Comparison of ENCODE assay signal across 10 cellular contexts in genomic region chr12:122090759-122091535, GRCh38. TPM values are rescaled to one million over a fixed set of nuclear protein-coding genes. Genes with fewer than 3 reads are reported as not detected.
DNase-seq lines count a peak whose midpoint lies in the region; ATAC-seq and TF ChIP-seq lines count a peak whose summit lies in the region.
"Had no signal": no experiment of that assay in that cellular context is flagged by ENCODE, and none has a peak within 500 bp of the region (broad histone marks: within the 10 kb centered on the region; RNA-seq: fewer than 3 reads in every experiment).

No MANE protein-coding gene starts in this region.

- peaks cover 94% of the 10 kb centered on the region for H3K79me2 ChIP-seq in mammary epithelial cell (ENCODE audit: insufficient read depth, low read length)

- TF ChIP-seq CTCF in MCF 10A (IDR thresholded peaks at IDR 0.05; ENCODE audit: unreplicated experiment): no peak
- no peak for TF ChIP-seq CTCF in mammary epithelial cell (conservative IDR thresholded peaks at IDR 0.05 in 1 of 2, IDR thresholded peaks at IDR 0.05 in 1 of 2; ENCODE audit: extremely low read depth in 1 of 2, insufficient read depth in 1 of 2, low read depth in 1 of 2, low read length in 2 of 2)
- no peak for TF ChIP-seq CTCF in colonic mucosa (IDR thresholded peaks at IDR 0.05)
- no peak for TF ChIP-seq CTCF in uterus (IDR thresholded peaks at IDR 0.05)

- BruUV-seq in MCF 10A (replicated peaks; lab: Mats Ljungman, UMichigan) (no TSS peak), mammary epithelial cell (replicated peaks; lab: Mats Ljungman, UMichigan) (no TSS peak)

- H3K36me3 ChIP-seq in mammary epithelial cell (ENCODE audit: insufficient read depth, low read length) (peaks cover 4% of the 10 kb centered on the region), colonic mucosa (no peaks in the 10 kb centered on the region), mucosa of rectum (ENCODE audit: control insufficient read depth in 2 of 2, insufficient read depth in 2 of 2, low read length in 2 of 2) (peaks cover 5 to 6% of the 10 kb centered on the region in 2 donors), uterus (no peaks in the 10 kb centered on the region)

- dilution Hi-C loops in mammary epithelial cell (cut with HindIII; ENCODE audit: low sequenced_read_pairs): no loop called here

- peaks cover 7% of the 10 kb centered on the region for H3K4me1 Mint-ChIP-seq in MCF 10A (ENCODE audit: insufficient read depth, unreplicated experiment)

- no peak overlapping the region for H3K4me3 Mint-ChIP-seq in MCF 10A (ENCODE audit: unreplicated experiment)

- intact Hi-C loops in MCF 10A (cut with micrococcal nuclease) (no loop called here), mammary epithelial cell (cut with micrococcal nuclease) (no loop called here), colonic mucosa (cut with DNase I) (no loop called here), uterus (cut with DNase I; ENCODE audit: low total_unique reads) (no loop called here)

- H3K4me3 ChIP-seq in mammary epithelial cell (replicated peaks in 1 of 3; ENCODE audit: insufficient read depth in 1 of 3, low read depth in 2 of 3, low read length in 3 of 3) (no peak overlapping the region), colonic mucosa (no peak overlapping the region), mucosa of rectum (ENCODE audit: low read length in 2 of 2) (no peak overlapping the region), uterus (no peak overlapping the region)

- H3K4me1 ChIP-seq in mammary epithelial cell (ENCODE audit: insufficient read depth, low read length) (peaks cover 10% of the 10 kb centered on the region), colonic mucosa (peaks cover 31% of the 10 kb centered on the region), mucosa of rectum (ENCODE audit: control insufficient read depth in 2 of 2, insufficient read depth in 2 of 2, low read length in 2 of 2) (peaks cover 64 to 86% of the 10 kb centered on the region in 2 donors), uterus (peaks cover 18 to 22% of the 10 kb centered on the region in 2 donors)

- peaks cover 28% of the 10 kb centered on the region for H3K36me3 Mint-ChIP-seq in MCF 10A (ENCODE audit: insufficient read depth, unreplicated experiment)

- peak overlapping the region; percentile 75 for H3K27ac Mint-ChIP-seq in MCF 10A (ENCODE audit: low read depth, unreplicated experiment)

- WGBS in mammary epithelial cell (ENCODE audit: low coverage, missing lambda C conversion rate): 80% methylated on average over 7 of the region's 7 CpGs

- H3K27me3 ChIP-seq in mammary epithelial cell (ENCODE audit: insufficient read depth, low read length): no peaks in the 10 kb centered on the region
- H3K27me3 ChIP-seq in colonic mucosa: no peaks in the 10 kb centered on the region
- no peaks in the 10 kb centered on the region for H3K27me3 ChIP-seq in mucosa of rectum (ENCODE audit: control insufficient read depth in 2 of 2, insufficient read depth in 2 of 2, low read length in 2 of 2)
- no peaks in the 10 kb centered on the region for H3K27me3 ChIP-seq in uterus

- H2AFZ ChIP-seq in mammary epithelial cell (ENCODE audit: low read depth, low read length): no peak overlapping the region

- in situ Hi-C loops in mammary epithelial cell (cut with MboI; ENCODE audit: low sequenced_read_pairs in 2 of 2): no loop called here

- TF ChIP-seq POLR2A in uterus (IDR thresholded peaks at IDR 0.05): no peak

- H3K27me3 Mint-ChIP-seq in MCF 10A (ENCODE audit: insufficient read depth, unreplicated experiment): no peaks in the 10 kb centered on the region

- ATAC-seq in HG02623 (IDR thresholded peaks at IDR 0.05; ENCODE audit: unreplicated experiment): no peak
- ATAC-seq in HG03280 (IDR thresholded peaks at IDR 0.05; ENCODE audit: unreplicated experiment): no peak

- H3K9me3 ChIP-seq in mammary epithelial cell (replicated peaks; ENCODE audit: insufficient read depth, low read length): no peaks in the 10 kb centered on the region
- no peaks in the 10 kb centered on the region for H3K9me3 ChIP-seq in colonic mucosa
- no peaks in the 10 kb centered on the region for H3K9me3 ChIP-seq in mucosa of rectum (ENCODE audit: control insufficient read depth in 2 of 2, low read length in 2 of 2)
- H3K9me3 ChIP-seq in uterus: no peaks in the 10 kb centered on the region

- CTCF ChIA-PET in MCF 10A (lab: Yijun Ruan, JAX): interaction anchor here (1.5 to 1.6 kb wide), 2 partner anchors 32 to 37 kb away, joined by 3 to 6 read pairs; no protein-coding TSS in a partner anchor
- CTCF ChIA-PET in mammary epithelial cell (lab: Charles Lee; ENCODE audit: low non-redundant PET): interaction anchor here (0.7 kb wide), 1 partner anchor 20 kb away, joined by 3 read pairs; no protein-coding TSS in a partner anchor

- H3K9ac ChIP-seq in mammary epithelial cell (ENCODE audit: insufficient read depth, low read length): no peak overlapping the region
- H3K9ac ChIP-seq in colonic mucosa (ENCODE audit: low read depth in 2 of 2, low read length in 2 of 2): peak overlapping the region in 1 of 2 donors; percentile 38
- no peak overlapping the region for H3K9ac ChIP-seq in mucosa of rectum (ENCODE audit: low read depth in 1 of 2, low read length in 2 of 2)

- DNase-seq in MCF 10A (ENCODE audit: unreplicated experiment) (no peak), mammary epithelial cell (no peak), colonic mucosa (peak; percentile 45), uterus (peak; percentile 55 to 68), NCI-H146 (lab: John Stamatoyannopoulos, UW) (no peak)

- POLR2A ChIA-PET in MCF 10A (lab: Yijun Ruan, JAX): interaction anchor here (0.7 to 5.8 kb wide), 6 partner anchors 11 to 1620 kb away, joined by 3 to 59 read pairs (median 3); partner anchors contain the start of gene MLXIP

- H4K20me1 ChIP-seq in mammary epithelial cell (ENCODE audit: insufficient read depth, low read length): peaks cover 1% of the 10 kb centered on the region

- no peaks in the 10 kb centered on the region for H3K9me3 Mint-ChIP-seq in MCF 10A (ENCODE audit: unreplicated experiment)

- H3K4me2 ChIP-seq in mammary epithelial cell (ENCODE audit: insufficient read depth, low read depth, low read length): no peak overlapping the region

- H3K27ac ChIP-seq in mammary epithelial cell (ENCODE audit: insufficient read depth, low read depth, low read length): no peak overlapping the region
- H3K27ac ChIP-seq in colonic mucosa: peak overlapping the region; percentile 38
- H3K27ac ChIP-seq in mucosa of rectum (ENCODE audit: low read depth in 2 of 2, low read length in 2 of 2): peak overlapping the region; percentile 29 to 64
- H3K27ac ChIP-seq in uterus: peak overlapping the region; percentile 63 to 68
- H3K27ac ChIP-seq: C4-2B, HL-60 had no signal

RNA-seq across cellular contexts. Expression of gene MLXIP, which starts 12.4 kb away (rescaled TPM):
- 34.2 and 35.6 TPM in 2 replicates for total RNA-seq in MCF 10A (2022)
- total RNA-seq in mammary epithelial cell: 10 to 100 TPM; 17.7 to 53.6 TPM
- 14.3 TPM for polyA plus RNA-seq in mammary epithelial cell
- 50.3 TPM for polyA minus RNA-seq in mammary epithelial cell
- total RNA-seq in colonic mucosa: 100 to 1,000 TPM; 158 to 201 TPM
- total RNA-seq in uterus: 10 to 100 TPM; 21.5 to 88.7 (median 24.7) TPM

Comparison
In these comparisons a context has a peak if more than half of its experiments do, and no peak if none do; other contexts are left out.
1. DNase-seq: peak in colonic mucosa (single experiment) and uterus (2 of 2); none in MCF 10A (single experiment), mammary epithelial cell (single experiment) and NCI-H146 (single experiment).